Comparison of ENCODE assay signal across 8 cellular contexts in the genomic region with DNA sequence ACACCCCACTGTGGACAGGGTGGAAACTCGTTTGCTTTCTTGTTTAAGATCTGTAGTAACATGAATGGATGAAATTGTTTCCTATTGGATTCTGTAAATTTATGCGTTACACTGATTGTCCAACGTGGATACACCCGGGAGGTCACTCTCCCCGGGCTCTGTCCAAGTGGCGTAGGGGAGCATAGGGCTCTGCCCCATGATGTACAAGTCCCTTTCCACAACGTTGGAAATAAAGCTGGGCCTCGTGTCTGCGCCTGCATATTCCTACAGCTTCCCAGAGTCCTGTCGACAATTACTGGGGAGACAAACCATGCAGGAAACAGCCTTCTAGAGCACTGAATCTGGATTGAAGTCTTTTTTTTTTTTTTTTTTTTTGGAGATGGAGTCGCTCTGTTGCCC. TPM values are rescaled to one million over a fixed set of nuclear protein-coding genes. Genes with fewer than 3 reads are reported as not detected.
DNase-seq lines count a peak whose midpoint lies in the region; ATAC-seq and TF ChIP-seq lines count a peak whose summit lies in the region.

No MANE protein-coding gene starts in this region.

- H3K27me3 ChIP-seq in HUES6 (ENCODE audit: control insufficient read depth, insufficient read depth, low read length) (no peaks in the 10 kb centered on the region), right lobe of liver (no peaks in the 10 kb centered on the region), subcutaneous abdominal adipose tissue (ENCODE audit: control insufficient read depth in 5 of 5, insufficient read depth in 4 of 5, low read length in 5 of 5) (no peaks in the 10 kb centered on the region)

- TF ChIP-seq CTCF in AG04449 (IDR thresholded peaks at IDR 0.05; ENCODE audit: insufficient read depth, low read length, missing control alignments) (no peak), right lobe of liver (IDR thresholded peaks at IDR 0.05) (no peak)

- intact Hi-C loops in right lobe of liver (cut with DNase I): no loop called here

- CTCF ChIA-PET in AG04449 (lab: Yijun Ruan, JAX): interaction anchor here (0.8 to 3.8 kb wide), 6 partner anchors 9 to 258 kb away, joined by 3 to 15 read pairs (median 3); no protein-coding TSS in a partner anchor

- H3K27ac ChIP-seq in HUES6 (ENCODE audit: low read depth, low read length) (peak overlapping the region; percentile 96), right lobe of liver (peak overlapping the region; percentile 44 to 85 (median 53)), subcutaneous abdominal adipose tissue (ENCODE audit: low read depth, low read length) (peak overlapping the region; percentile 83)

- H3K9me3 ChIP-seq in HUES6 (ENCODE audit: control insufficient read depth, insufficient read depth, low read depth, low read length): no peaks in the 10 kb centered on the region
- no peaks in the 10 kb centered on the region for H3K9me3 ChIP-seq in right lobe of liver
- H3K9me3 ChIP-seq in subcutaneous abdominal adipose tissue (ENCODE audit: control insufficient read depth in 5 of 5, low read length in 5 of 5): no peaks in the 10 kb centered on the region

- H3K27ac Mint-ChIP-seq in activated naive CD8-positive, alpha-beta T cell: peak overlapping the region; percentile 99

- H3K27me3 Mint-ChIP-seq in activated naive CD8-positive, alpha-beta T cell: no peaks in the 10 kb centered on the region

- peak overlapping the region; percentile 94 for H3K4me3 ChIP-seq in AG04449 (ENCODE audit: low read depth, low read length)
- peak overlapping the region; percentile 82 for H3K4me3 ChIP-seq in HUES6 (ENCODE audit: low read depth, low read length)
- H3K4me3 ChIP-seq in right lobe of liver: peak overlapping the region; percentile 72 to 94 (median 85)
- H3K4me3 ChIP-seq in subcutaneous abdominal adipose tissue (ENCODE audit: low read depth in 1 of 5, low read length in 5 of 5): peak overlapping the region; percentile 88 to 96 (median 93)

- H3K4me1 Mint-ChIP-seq in activated naive CD8-positive, alpha-beta T cell (ENCODE audit: low read depth): peaks cover 33% of the 10 kb centered on the region

- peak overlapping the region; percentile 99 for H3K9ac ChIP-seq in HUES6 (ENCODE audit: low read length)
- peak overlapping the region; percentile 52 to 92 (median 84) for H3K9ac ChIP-seq in subcutaneous abdominal adipose tissue (ENCODE audit: low read length in 5 of 5)

- DNase-seq in AG04449 (ENCODE audit: low read depth, low spot score): no peak
- DNase-seq in right lobe of liver: no peak
- DNase-seq in cerebellar cortex (ENCODE audit: low spot score): no peak
- DNase-seq in activated gamma-delta T cell treated with Interleukin-2 at 50 U/mL for 16 hours: no peak

- H3K4me1 ChIP-seq in HUES6 (ENCODE audit: control insufficient read depth, insufficient read depth, low read length) (peaks cover 19% of the 10 kb centered on the region), right lobe of liver (peaks cover 0 to 30% (median 11%) of the 10 kb centered on the region in 4 donors), subcutaneous abdominal adipose tissue (ENCODE audit: control insufficient read depth in 5 of 5, insufficient read depth in 5 of 5, low read length in 5 of 5) (peaks cover 7 to 59% (median 53%) of the 10 kb centered on the region in 5 donors)

- 7% methylated on average over 9 of the region's 11 CpGs for WGBS in right lobe of liver (ENCODE audit: insufficient coverage, low coverage, low lambda C conversion rate, missing lambda C conversion rate)

- no peak for TF ChIP-seq POLR2A in right lobe of liver (IDR thresholded peaks at IDR 0.05)

- H3K36me3 ChIP-seq in HUES6 (ENCODE audit: control insufficient read depth, insufficient read depth, low read length) (peaks cover 57% of the 10 kb centered on the region), right lobe of liver (peaks cover 16 to 48% (median 29%) of the 10 kb centered on the region in 4 donors), subcutaneous abdominal adipose tissue (ENCODE audit: control insufficient read depth in 5 of 5, insufficient read depth in 5 of 5, low read length in 5 of 5) (peaks cover 7 to 40% (median 30%) of the 10 kb centered on the region in 5 donors)

- H3K9me3 Mint-ChIP-seq in activated naive CD8-positive, alpha-beta T cell (ENCODE audit: low read depth): no peaks in the 10 kb centered on the region

- peak in 1 of 4 donors; percentile 12 for ATAC-seq in right lobe of liver
- ATAC-seq in GM21528 (IDR thresholded peaks at IDR 0.05; ENCODE audit: low FRiP score, unreplicated experiment): no peak

- peaks cover 30% of the 10 kb centered on the region for H3K36me3 Mint-ChIP-seq in activated naive CD8-positive, alpha-beta T cell

- peak overlapping the region; percentile 97 for H3K4me3 Mint-ChIP-seq in activated naive CD8-positive, alpha-beta T cell

- POLR2A ChIA-PET in AG04449 (lab: Yijun Ruan, JAX): interaction anchor here (0.7 to 4.1 kb wide), 11 partner anchors 8 to 308 kb away, joined by 3 to 26 read pairs (median 3); partner anchors contain the start of gene MED18

RNA-seq across cellular contexts. Expression of gene RCC1, which starts 1.4 kb away (rescaled TPM):
- 10 to 100 TPM in 5 of 6 experiments, 1 to 10 TPM in 1; 9.5 to 29.6 (median 18.0) TPM for total RNA-seq in right lobe of liver

RNA-seq across cellular contexts. Expression of gene TRNAU1AP, which starts 45.6 kb away (rescaled TPM):
- total RNA-seq in right lobe of liver: 10 to 100 TPM in 1 of 6 experiments, 1 to 10 TPM in 5; 5.2 to 14.8 (median 7.3) TPM
